ENCODE assay signal across 31 cellular contexts in genomic region chr3:7207928-7208327, GRCh38.
DNase-seq lines count a peak whose midpoint lies in the region; ATAC-seq, FAIRE-seq and TF ChIP-seq lines count a peak whose summit lies in the region.
"Had no signal": no experiment of that assay in that cellular context is flagged by ENCODE, and none has a peak within 500 bp of the region (broad histone marks: within the 10 kb centered on the region; RNA-seq: fewer than 3 reads in every experiment).

No MANE protein-coding gene starts in this region.

- H2AFZ ChIP-seq in Loucy (ENCODE audit: low read length) (peak overlapping the region; percentile 27; the same call in 1 of the 2 replicates), GM12878 (ENCODE audit: control insufficient read depth, low read depth, low read length) (no peak overlapping the region)

- no peaks in the 10 kb centered on the region for H4K20me1 ChIP-seq in Loucy (ENCODE audit: insufficient read depth, low read length, poor library complexity, severe bottlenecking)
- no peaks in the 10 kb centered on the region for H4K20me1 ChIP-seq in GM12878 (ENCODE audit: control insufficient read depth, insufficient read depth)
- H4K20me1 ChIP-seq: BLaER1; BLaER1 treated with 17β-estradiol and CSF1 and Interleukin-3, amounts not matched to agents 10 nM and 100 nM had no signal

- no peak overlapping the region for H3K4me2 ChIP-seq in Loucy (ENCODE audit: low read depth, low read length, poor library complexity, severe bottlenecking)
- H3K4me2 ChIP-seq in GM12878 (ENCODE audit: control insufficient read depth, insufficient read depth): no peak overlapping the region
- H3K4me2 ChIP-seq: A549; BLaER1; BLaER1 treated with 17β-estradiol and CSF1 and Interleukin-3, amounts not matched to agents 10 nM and 100 nM had no signal

- 8% methylated on average over 2 of the region's 2 CpGs for WGBS in GM12878 (ENCODE audit: insufficient coverage, insufficient replicate concordance, low lambda C conversion rate, missing lambda C conversion rate)

- H3K36me3 ChIP-seq in Loucy (ENCODE audit: insufficient read depth, low read length) (no peaks in the 10 kb centered on the region), GM12878 (ENCODE audit: control insufficient read depth in 2 of 2, insufficient read depth in 2 of 2, low read length in 1 of 2) (no peaks in the 10 kb centered on the region; a peak in 1 of 4 replicates)
- H3K36me3 ChIP-seq: BE2C; BLaER1; BLaER1 treated with 17β-estradiol and CSF1 and Interleukin-3, amounts not matched to agents 10 nM and 100 nM had no signal

- TF ChIP-seq POLR2A in GM12878 (IDR thresholded peaks at IDR 0.05; ENCODE audit: low read depth, low read length): no peak

- no TSS peak for BruUV-seq in GM12878 (replicated peaks; lab: Mats Ljungman, UMichigan)

- POLR2A ChIA-PET in GM12878 (lab: Charles Lee): no interaction called here

- no peak overlapping the region for H3K27ac ChIP-seq in GM12878 (ENCODE audit: control insufficient read depth, insufficient read depth)
- H3K27ac ChIP-seq: 22Rv1; A549; BLaER1; BLaER1 treated with 17β-estradiol and CSF1 and Interleukin-3, amounts not matched to agents 10 nM and 100 nM; C4-2B had no signal

- ATAC-seq in GM12878: no peak
- no peak for ATAC-seq in HG02938 (IDR thresholded peaks at IDR 0.05; ENCODE audit: unreplicated experiment)
- ATAC-seq: A549; CD8-positive, alpha-beta T cell had no signal

- SMC1A ChIA-PET in GM12878 (lab: Charles Lee; ENCODE audit: uncharacterized antibody, unreplicated experiment): no interaction called here

- no peak for FAIRE-seq in GM12878 (lab: Jason Lieb, UNC)
- FAIRE-seq: A204.1, A549, D721Med had no signal

- DNase-seq in GM12878 (ENCODE audit: low read depth, low spot score) (no peak), inferior parietal cortex (ENCODE audit: extremely low spot score) (no peak)
- DNase-seq: 8988T; ACHN; AML-193; BE2C; C1 segment of cervical spinal cord; Caco-2; Calu3; CD4-positive, alpha-beta memory T cell; CD4-positive, alpha-beta T cell; CD4-positive, CD25-positive, alpha-beta regulatory T cell; CD8-positive, alpha-beta memory T cell; CD8-positive, alpha-beta T cell; COR-L47; DMS 273 treated with DMSO at 0.1 percent for 48 hours; DMS153; DMS53; DMS79; DMS79 treated with DMSO at 0.1 percent for 48 hours; DND-41; EL had no signal

- H3K4me3 ChIP-seq in Loucy (ENCODE audit: low read length, poor library complexity, severe bottlenecking): no peak overlapping the region
- H3K4me3 ChIP-seq in GM12878: no peak overlapping the region
- H3K4me3 ChIP-seq: A549; BLaER1; BLaER1 treated with 17β-estradiol and CSF1 and Interleukin-3, amounts not matched to agents 10 nM and 100 nM had no signal

- H3K9me3 ChIP-seq in Loucy (ENCODE audit: insufficient read depth, low read depth, low read length): no peaks in the 10 kb centered on the region
- no peaks in the 10 kb centered on the region; the same call in 2 of the 3 replicates for H3K9me3 ChIP-seq in GM12878 (replicated peaks; ENCODE audit: control insufficient read depth, insufficient read depth, low read length)
- H3K9me3 ChIP-seq: A549; BE2C; BLaER1; BLaER1 treated with 17β-estradiol and CSF1 and Interleukin-3, amounts not matched to agents 10 nM and 100 nM; Caco-2 had no signal

- H3K4me1 ChIP-seq in Loucy (ENCODE audit: insufficient read depth, low read length, poor library complexity, severe bottlenecking): peaks cover 3% of the 10 kb centered on the region
- H3K4me1 ChIP-seq in GM12878 (ENCODE audit: control insufficient read depth, insufficient read depth, low read length): no peaks in the 10 kb centered on the region
- H3K4me1 ChIP-seq: A549, BE2C, BLaER1, Caco-2 had no signal

- TF ChIP-seq CTCF in Loucy (conservative IDR thresholded peaks at IDR 0.05; ENCODE audit: low read length): no peak
- no peak for TF ChIP-seq CTCF in GM12878 (IDR thresholded peaks at IDR 0.05 in 2 of 3, conservative IDR thresholded peaks at IDR 0.05 in 1 of 3; ENCODE audit: control insufficient read depth in 2 of 3, extremely low read depth in 1 of 3, insufficient read depth in 1 of 3, low read depth in 3 of 3, low read length in 3 of 3)

- H3K9ac ChIP-seq in Loucy (ENCODE audit: low read depth, low read length, poor library complexity, severe bottlenecking) (no peak overlapping the region), GM12878 (ENCODE audit: control insufficient read depth, insufficient read depth, low read length) (no peak overlapping the region)
- H3K9ac ChIP-seq: BLaER1; BLaER1 treated with 17β-estradiol and CSF1 and Interleukin-3, amounts not matched to agents 10 nM and 100 nM had no signal

- TF ChIP-seq EP300 in GM12878 (IDR thresholded peaks at IDR 0.05; ENCODE audit: borderline replicate concordance in 1 of 2, control insufficient read depth in 1 of 2, low read depth in 2 of 2, low read length in 2 of 2): no peak

- RAD21 ChIA-PET in GM12878 (lab: Charles Lee; ENCODE audit: unreplicated experiment): no interaction called here

- intact Hi-C loops in GM12878 (cut with micrococcal nuclease; ENCODE audit: unreplicated experiment): loop anchor here (5.0 kb wide), 1 partner anchor 64 kb away; no protein-coding TSS in a partner anchor

- no peaks in the 10 kb centered on the region for H3K79me2 ChIP-seq in Loucy (ENCODE audit: insufficient read depth, low read length)
- H3K79me2 ChIP-seq in GM12878 (ENCODE audit: control insufficient read depth, insufficient read depth, low read length): no peaks in the 10 kb centered on the region

- no peaks in the 10 kb centered on the region for H3K9me2 ChIP-seq in Loucy (replicated peaks; ENCODE audit: low read depth, low read length)

- no peaks in the 10 kb centered on the region for H3F3A ChIP-seq in Loucy (ENCODE audit: low read depth)

- CTCF ChIA-PET in GM12878 (lab: Yijun Ruan, JAX): no interaction called here

- no peaks in the 10 kb centered on the region for H3K27me3 ChIP-seq in Loucy (ENCODE audit: insufficient read depth, low read length, poor library complexity, severe bottlenecking)
- H3K27me3 ChIP-seq in GM12878 (replicated peaks in 1 of 2; ENCODE audit: control insufficient read depth in 2 of 2, insufficient read depth in 2 of 2, low read length in 1 of 2): no peaks in the 10 kb centered on the region
- H3K27me3 ChIP-seq: BE2C; BLaER1; BLaER1 treated with 17β-estradiol and CSF1 and Interleukin-3, amounts not matched to agents 10 nM and 100 nM had no signal

- in situ Hi-C loops in GM12878 (cut with MboI): no loop called here

- no peak for TF ChIP-seq RAD21 in GM12878 (IDR thresholded peaks at IDR 0.05; ENCODE audit: insufficient read depth, low read depth, low read length)

TF ChIP-seq in GM12878, 131 proteins besides CTCF, POLR2A, EP300 and RAD21:
- TF ChIP-seq KAT2A (conservative IDR thresholded peaks at IDR 0.05; ENCODE audit: control insufficient read depth, low read depth, low read length) (no peak), ZNF24 (IDR thresholded peaks at IDR 0.05) (peak; percentile 95)
TF ChIP-seq in GM12878: peak in this region for 1.
